Comparison of ENCODE assay signal across 24 cellular contexts in genomic region chr13:80430561-80430960, GRCh38.
"Had no signal": no experiment of that assay in that cellular context is flagged by ENCODE, and none has a peak within 500 bp of the region (broad histone marks: within the 10 kb centered on the region; RNA-seq: fewer than 3 reads in every experiment).

No MANE protein-coding gene starts in this region.

- H3K9me3 ChIP-seq: gastroesophageal sphincter, psoas muscle, right atrium auricular region, spleen, thoracic aorta had no signal

- H3K4me1 ChIP-seq: gastroesophageal sphincter, parathyroid adenoma, psoas muscle, right atrium auricular region had no signal

- H3K4me3 ChIP-seq: gastroesophageal sphincter, hepatocyte, psoas muscle, right atrium auricular region, spleen, thoracic aorta had no signal

- H3K27ac ChIP-seq: gastroesophageal sphincter, hepatocyte, parathyroid adenoma, psoas muscle, right atrium auricular region, spleen, thoracic aorta, VCaP had no signal

- H3K4me2 ChIP-seq: hepatocyte had no signal

- DNase-seq: activated CD4-positive, alpha-beta memory T cell treated with anti-CD3 and anti-CD28 coated beads for 36 hours; activated CD4-positive, alpha-beta T cell treated with anti-CD3 and anti-CD28 coated beads for 4 hours; activated CD8-positive, alpha-beta memory T cell treated with anti-CD3 and anti-CD28 coated beads, Interleukin-2, amount 50 U/mL, for 4 hours; activated effector memory CD4-positive, alpha-beta T cell treated with anti-CD3 and anti-CD28 coated beads, Interleukin-2, amount 50 U/mL, for 16 hours; activated naive CD4-positive, alpha-beta T cell treated with anti-CD3 and anti-CD28 coated beads for 36 hours; activated naive CD8-positive, alpha-beta T cell treated with anti-CD3 and anti-CD28 coated beads for 36 hours; activated T-cell treated with anti-CD3 and anti-CD28 coated beads, Interleukin-2, amount 50 U/mL, for 1 hour; caudate nucleus; endodermal cell; left cardiac atrium; left ventricle myocardium superior; naive B cell; nucleus accumbens; spleen; stimulated activated naive CD8-positive, alpha-beta T cell treated with anti-CD3 and anti-CD28 coated beads, Interleukin-15, Interleukin-2, amounts not matched to agents 100 U/mL and 50 U/mL, for 24 hours; T-helper 9 cell; trophoblast cell had no signal

- H3K36me3 ChIP-seq: gastroesophageal sphincter, right atrium auricular region, spleen, thoracic aorta had no signal

- H3K9ac ChIP-seq: parathyroid adenoma had no signal

- H2AFZ ChIP-seq: hepatocyte, parathyroid adenoma had no signal

- H3K79me2 ChIP-seq: hepatocyte, parathyroid adenoma had no signal

- H3K27me3 ChIP-seq: gastroesophageal sphincter, hepatocyte, right atrium auricular region, spleen had no signal
